ENCODE assay signal across 24 cellular contexts in the genomic region with DNA sequence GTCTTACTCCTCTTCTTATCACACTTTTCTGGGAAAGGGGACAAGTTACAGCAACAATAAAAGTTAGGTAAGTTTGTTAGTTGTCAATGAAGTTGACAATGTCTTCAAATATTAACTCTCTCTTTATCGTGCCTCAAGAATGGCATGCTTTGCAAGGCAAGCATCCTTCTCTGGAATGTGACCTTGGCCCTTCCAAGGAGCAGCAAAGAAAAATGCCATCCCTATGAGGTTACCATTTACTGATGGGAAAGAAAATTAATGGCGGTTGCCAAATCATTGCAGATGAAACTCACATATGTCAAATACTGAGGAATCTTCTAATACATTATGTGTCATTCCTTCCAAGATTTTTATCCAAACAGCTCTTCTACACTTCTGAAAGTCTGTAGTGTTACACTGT.
DNase-seq lines count a peak whose midpoint lies in the region; ATAC-seq and TF ChIP-seq lines count a peak whose summit lies in the region.
"Had no signal": no experiment of that assay in that cellular context is flagged by ENCODE, and none has a peak within 500 bp of the region (broad histone marks: within the 10 kb centered on the region; RNA-seq: fewer than 3 reads in every experiment).

No MANE protein-coding gene starts in this region.

- DNase-seq in Caki2 (ENCODE audit: low read depth): peak; percentile 69
- DNase-seq in hepatocyte (ENCODE audit: low spot score): peak; percentile 46
- peak; percentile 85 for DNase-seq in renal cortical epithelial cell (ENCODE audit: low read depth)
- no peak for DNase-seq in stimulated activated CD4-positive, alpha-beta T cell treated with anti-CD3 and anti-CD28 coated beads, Interleukin-2, amount 100 ng/mL, for 48 hours
- no peak for DNase-seq in PC-9
- no peak for DNase-seq in stimulated activated CD4-positive, alpha-beta T cell treated with anti-CD3 and anti-CD28 coated beads, Interleukin-1b, Interleukin-23, amount 100 ng/mL, for 48 hours
- DNase-seq in GM13977 (ENCODE audit: low spot score): no peak
- DNase-seq: activated CD4-positive, alpha-beta T cell treated with anti-CD3 and anti-CD28 coated beads for 36 hours; activated T-cell treated with anti-CD3 and anti-CD28 coated beads, Interleukin-2, amount 50 U/mL, for 72 hours; dermis blood vessel endothelial cell; foreskin keratinocyte; left cardiac atrium; MG63; natural killer cell; NCI-H146; NCI-H2171; NCI-H526 treated with DMSO at 0.1 percent for 48 hours; Right ventricle myocardium superior; sigmoid colon; stimulated activated naive CD8-positive, alpha-beta T cell treated with anti-CD3 and anti-CD28 coated beads, Interleukin-15, Interleukin-2, amounts not matched to agents 100 U/mL and 50 U/mL, for 24 hours; tibial artery had no signal

- H3K27ac ChIP-seq in hepatocyte (peak overlapping the region; percentile 90), PC-9 (no peak overlapping the region)
- H3K27ac ChIP-seq: breast epithelium, foreskin keratinocyte, parathyroid adenoma, sigmoid colon, tibial artery had no signal

- H3K9me2 ChIP-seq in hepatocyte (replicated peaks; ENCODE audit: insufficient read depth) (no peaks in the 10 kb centered on the region), PC-9 (ENCODE audit: insufficient read depth) (no peaks in the 10 kb centered on the region)

- intact Hi-C loops in PC-9 (cut with micrococcal nuclease; ENCODE audit: unreplicated experiment): no loop called here

- H3K79me2 ChIP-seq in hepatocyte: no peaks in the 10 kb centered on the region
- H3K79me2 ChIP-seq in PC-9 (ENCODE audit: low read depth): no peaks in the 10 kb centered on the region
- H3K79me2 ChIP-seq: parathyroid adenoma had no signal

- H4K20me1 ChIP-seq in hepatocyte (ENCODE audit: insufficient read depth, poor library complexity, severe bottlenecking) (no peaks in the 10 kb centered on the region), PC-9 (ENCODE audit: insufficient read depth) (no peaks in the 10 kb centered on the region)

- BruUV-seq in PC-9 (replicated peaks; lab: Mats Ljungman, UMichigan): no TSS peak

- H3F3A ChIP-seq in PC-9 (ENCODE audit: insufficient read depth, low read depth): no peaks in the 10 kb centered on the region

- CTCF ChIA-PET in PC-9 (lab: Charles Lee): no interaction called here

- H3K4me2 ChIP-seq in hepatocyte (peak overlapping the region; percentile 24), PC-9 (no peak overlapping the region)

- H3K27me3 ChIP-seq in hepatocyte (no peaks in the 10 kb centered on the region), PC-9 (ENCODE audit: insufficient read depth, low read depth) (no peaks in the 10 kb centered on the region)
- H3K27me3 ChIP-seq: breast epithelium, foreskin keratinocyte, MG63, sigmoid colon, tibial artery had no signal

- POLR2A ChIA-PET in PC-9 (lab: Charles Lee; ENCODE audit: unreplicated experiment): no interaction called here

- TF ChIP-seq CTCF in hepatocyte (IDR thresholded peaks at IDR 0.05; ENCODE audit: poor library complexity) (no peak), PC-9 (conservative IDR thresholded peaks at IDR 0.05) (no peak), GM13977 (IDR thresholded peaks at IDR 0.05; ENCODE audit: extremely low read depth, insufficient read depth, missing control alignments) (no peak)

- H3K4me3 ChIP-seq in hepatocyte (no peak overlapping the region), PC-9 (no peak overlapping the region)
- H3K4me3 ChIP-seq: breast epithelium, MG63, sigmoid colon, tibial artery had no signal

- H3K4me1 ChIP-seq in hepatocyte (ENCODE audit: insufficient read depth) (no peaks in the 10 kb centered on the region), PC-9 (replicated peaks; ENCODE audit: insufficient read depth) (no peaks in the 10 kb centered on the region)
- H3K4me1 ChIP-seq: breast epithelium, foreskin keratinocyte, parathyroid adenoma, sigmoid colon had no signal

- 55% methylated on average over 2 of the region's 2 CpGs for WGBS in hepatocyte (ENCODE audit: low lambda C conversion rate, missing lambda C conversion rate)

- no peaks in the 10 kb centered on the region for H3K9me3 ChIP-seq in hepatocyte (ENCODE audit: low read depth)
- H3K9me3 ChIP-seq in PC-9 (ENCODE audit: insufficient read depth, low read depth): no peaks in the 10 kb centered on the region; the same call in 1 of the 2 replicates
- H3K9me3 ChIP-seq: breast epithelium, MG63, sigmoid colon, tibial artery had no signal

- peak; percentile 43; the same call in 2 of the 3 replicates for ATAC-seq in SK-N-SH treated with all-trans-retinoic acid at 6 μM for 48 hours
- ATAC-seq: activated T-cell treated with anti-CD3 and anti-CD28 coated beads, Interleukin-2, amount 50 U/mL, for 72 hours; foreskin keratinocyte; left cardiac atrium; natural killer cell; stimulated activated naive CD8-positive, alpha-beta T cell treated with anti-CD3 and anti-CD28 coated beads, Interleukin-15, Interleukin-2, amounts not matched to agents 100 U/mL and 50 U/mL, for 24 hours had no signal

- in situ Hi-C loops in Caki2 (cut with HindIII; ENCODE audit: low pct_unique_long_range_greater_than_20kb, low sequenced_read_pairs) (no loop called here), GM13977 (cut with MboI; ENCODE audit: low pct_unique_long_range_greater_than_20kb, low sequenced_read_pairs, unreplicated experiment) (no loop called here)

- H3K36me3 ChIP-seq in hepatocyte (replicated peaks; ENCODE audit: insufficient read depth, low read depth): no peaks in the 10 kb centered on the region
- H3K36me3 ChIP-seq in PC-9 (ENCODE audit: low read depth): no peaks in the 10 kb centered on the region
- H3K36me3 ChIP-seq: breast epithelium, MG63, sigmoid colon, tibial artery had no signal

- H2AFZ ChIP-seq in hepatocyte: no peak overlapping the region
- H2AFZ ChIP-seq in PC-9: no peak overlapping the region
- H2AFZ ChIP-seq: parathyroid adenoma had no signal

TF ChIP-seq in SK-N-SH treated with all-trans-retinoic acid at 6 μM for 48 hours, 23 proteins besides CTCF, POLR2A, EP300 and RAD21:
- TF ChIP-seq, protein P1, sequence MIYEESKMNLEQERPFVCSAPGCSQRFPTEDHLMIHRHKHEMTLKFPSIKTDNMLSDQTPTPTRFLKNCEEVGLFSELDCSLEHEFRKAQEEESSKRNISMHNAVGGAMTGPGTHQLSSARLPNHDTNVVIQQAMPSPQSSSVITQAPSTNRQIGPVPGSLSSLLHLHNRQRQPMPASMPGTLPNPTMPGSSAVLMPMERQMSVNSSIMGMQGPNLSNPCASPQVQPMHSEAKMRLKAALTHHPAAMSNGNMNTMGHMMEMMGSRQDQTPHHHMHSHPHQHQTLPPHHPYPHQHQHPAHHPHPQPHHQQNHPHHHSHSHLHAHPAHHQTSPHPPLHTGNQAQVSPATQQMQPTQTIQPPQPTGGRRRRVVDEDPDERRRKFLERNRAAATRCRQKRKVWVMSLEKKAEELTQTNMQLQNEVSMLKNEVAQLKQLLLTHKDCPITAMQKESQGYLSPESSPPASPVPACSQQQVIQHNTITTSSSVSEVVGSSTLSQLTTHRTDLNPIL (CRISPR knock-in tag; IDR thresholded peaks at IDR 0.05; ENCODE audit: low read depth): peak; percentile 46; the same call in 1 of the 2 replicates
- TF ChIP-seq GLIS3 (CRISPR knock-in tag; IDR thresholded peaks at IDR 0.05) (no peak), ISL1 (CRISPR knock-in tag; IDR thresholded peaks at IDR 0.05) (peak; percentile 74)
- TF ChIP-seq, protein P2, sequence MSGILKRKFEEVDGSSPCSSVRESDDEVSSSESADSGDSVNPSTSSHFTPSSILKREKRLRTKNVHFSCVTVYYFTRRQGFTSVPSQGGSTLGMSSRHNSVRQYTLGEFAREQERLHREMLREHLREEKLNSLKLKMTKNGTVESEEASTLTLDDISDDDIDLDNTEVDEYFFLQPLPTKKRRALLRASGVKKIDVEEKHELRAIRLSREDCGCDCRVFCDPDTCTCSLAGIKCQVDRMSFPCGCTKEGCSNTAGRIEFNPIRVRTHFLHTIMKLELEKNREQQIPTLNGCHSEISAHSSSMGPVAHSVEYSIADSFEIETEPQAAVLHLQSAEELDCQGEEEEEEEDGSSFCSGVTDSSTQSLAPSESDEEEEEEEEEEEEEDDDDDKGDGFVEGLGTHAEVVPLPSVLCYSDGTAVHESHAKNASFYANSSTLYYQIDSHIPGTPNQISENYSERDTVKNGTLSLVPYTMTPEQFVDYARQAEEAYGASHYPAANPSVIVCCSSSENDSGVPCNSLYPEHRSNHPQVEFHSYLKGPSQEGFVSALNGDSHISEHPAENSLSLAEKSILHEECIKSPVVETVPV (CRISPR knock-in tag; IDR thresholded peaks at IDR 0.05): no peak

Comparison
In these comparisons a context has a peak if more than half of its experiments do, and no peak if none do; other contexts are left out.
1. DNase-seq: peak in Caki2 (single experiment), hepatocyte (single experiment) and renal cortical epithelial cell (single experiment); none in stimulated activated CD4-positive, alpha-beta T cell treated with anti-CD3 and anti-CD28 coated beads, Interleukin-2, amount 100 ng/mL, for 48 hours (0 of 2), PC-9 (0 of 2), stimulated activated CD4-positive, alpha-beta T cell treated with anti-CD3 and anti-CD28 coated beads, Interleukin-1b, Interleukin-23, amount 100 ng/mL, for 48 hours (single experiment) and GM13977 (single experiment).